ENCODE assay signal across 21 cellular contexts in the genomic region with DNA sequence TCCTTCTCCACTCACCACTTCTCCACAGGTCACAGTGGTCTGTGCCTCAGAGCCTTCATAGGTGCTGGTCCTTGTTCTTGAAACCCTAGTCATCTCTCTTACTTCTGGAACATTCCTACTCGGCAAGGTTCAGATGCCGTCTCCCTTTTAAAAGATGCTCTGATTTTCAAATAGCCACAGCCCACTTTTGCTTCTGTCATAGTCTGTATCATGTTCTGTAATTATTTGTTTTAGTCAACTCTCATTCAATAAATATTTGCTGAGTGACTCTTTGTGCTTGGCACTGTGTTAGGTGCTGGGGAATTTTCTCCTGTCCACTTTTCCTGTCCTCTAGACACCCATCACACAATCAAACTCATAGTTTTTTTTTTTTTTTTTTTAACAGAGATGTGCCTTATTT.
A peak's percentile ranks its signal among the peaks of the same experiment; 100 is the strongest.
DNase-seq lines count a peak whose midpoint lies in the region; TF ChIP-seq lines count a peak whose summit lies in the region.
"Had no signal": no experiment of that assay in that cellular context is flagged by ENCODE, and none has a peak within 500 bp of the region (broad histone marks: within the 10 kb centered on the region; RNA-seq: fewer than 3 reads in every experiment).

No MANE protein-coding gene starts in this region.

- H3K4me3 ChIP-seq in epithelial cell of esophagus (ENCODE audit: low read length) (no peak overlapping the region), trophoblast cell (ENCODE audit: low read depth, low read length) (no peak overlapping the region)
- H3K4me3 ChIP-seq: GM12878, heart right ventricle, left ventricle myocardium inferior, testis had no signal

- H3K79me1 ChIP-seq in trophoblast cell (ENCODE audit: low read length), result peaks cover 10% of the 10 kb centered on the region

- H3K9ac ChIP-seq in trophoblast cell (ENCODE audit: low read length), result no peak overlapping the region

- H3K9me3 ChIP-seq in trophoblast cell (ENCODE audit: insufficient read depth, low read depth, low read length), result no peaks in the 10 kb centered on the region
- H3K9me3 ChIP-seq: heart right ventricle, left ventricle myocardium inferior, testis had no signal

- H3K18ac ChIP-seq in trophoblast cell (ENCODE audit: low read length), result no peak overlapping the region

- no peak overlapping the region for H3K23ac ChIP-seq in trophoblast cell (ENCODE audit: low read length)

- H4K12ac ChIP-seq in trophoblast cell (ENCODE audit: low read depth, low read length), result no peak overlapping the region

- peak overlapping the region; percentile 25 for H2BK12ac ChIP-seq in trophoblast cell (ENCODE audit: low read length)

- no peak overlapping the region for H3K14ac ChIP-seq in trophoblast cell (ENCODE audit: low read length)

- no peak overlapping the region for H4K8ac ChIP-seq in trophoblast cell (ENCODE audit: low read depth, low read length)

- no peaks in the 10 kb centered on the region for H3K27me3 ChIP-seq in trophoblast cell (ENCODE audit: insufficient read depth, low read length)
- H3K27me3 ChIP-seq: heart right ventricle, testis had no signal

- no peak overlapping the region for H4K91ac ChIP-seq in trophoblast cell (ENCODE audit: low read depth, low read length)

- no peak overlapping the region for H2BK120ac ChIP-seq in trophoblast cell (ENCODE audit: insufficient read depth, low read length, poor library complexity)

- H3K36me3 ChIP-seq in trophoblast cell (ENCODE audit: control insufficient read depth in 1 of 2, insufficient read depth in 2 of 2, low read length in 2 of 2), result no peaks in the 10 kb centered on the region
- H3K36me3 ChIP-seq: heart right ventricle, left ventricle myocardium inferior had no signal

- H3K4ac ChIP-seq in trophoblast cell (ENCODE audit: low read depth, low read length), result no peak overlapping the region

- TF ChIP-seq CTCF in epithelial cell of esophagus (IDR thresholded peaks at IDR 0.05; ENCODE audit: insufficient read depth, low read depth, low read length, missing control alignments), result no peak

- no peak overlapping the region for H3K27ac ChIP-seq in trophoblast cell (ENCODE audit: low read depth, low read length)
- H3K27ac ChIP-seq: testis had no signal

- peak overlapping the region; percentile 34 for H2AK5ac ChIP-seq in trophoblast cell (ENCODE audit: low read length)

- WGBS in trophoblast cell (ENCODE audit: extremely low coverage, insufficient coverage, insufficient read length), result no CpG with 5 or more reads among the region's 2 CpGs

- H3K79me2 ChIP-seq in trophoblast cell (ENCODE audit: control insufficient read depth, insufficient read depth, low read length, poor library complexity), result no peaks in the 10 kb centered on the region

- no peak overlapping the region for H3K4me2 ChIP-seq in trophoblast cell (ENCODE audit: low read length)

- H2AFZ ChIP-seq in trophoblast cell (ENCODE audit: insufficient read depth, low read length, poor library complexity), result no peak overlapping the region

- peak; percentile 55 for DNase-seq in EL
- peak; percentile 3 for DNase-seq in NCI-H460 (ENCODE audit: extremely low read depth, low read depth)
- DNase-seq in epithelial cell of esophagus (ENCODE audit: low read depth), result peak; percentile 65
- no peak for DNase-seq in trophoblast cell
- DNase-seq in DMS114 treated with DMSO at 0.1 percent for 48 hours (lab: John Stamatoyannopoulos, UW; ENCODE audit: unreplicated experiment), result no peak
- DNase-seq in SHP77 treated with DMSO at 0.1 percent for 48 hours (lab: John Stamatoyannopoulos, UW), result no peak
- no peak for DNase-seq in NCI-H2196 treated with DMSO at 0.1 percent for 48 hours (lab: John Stamatoyannopoulos, UW; ENCODE audit: unreplicated experiment)
- DNase-seq: activated CD4-positive, alpha-beta T cell treated with anti-CD3 and anti-CD28 coated beads for 1 hour; activated CD8-positive, alpha-beta T cell treated with anti-CD3 and anti-CD28 coated beads, Interleukin-2, amount 10 ng/mL, durations not matched to agents 7 days and 5 days; AML-193; CD8-positive, alpha-beta memory T cell; central memory CD4-positive, alpha-beta T cell; DMS79; heart right ventricle; Kasumi-1; left ventricle myocardium inferior; NCI-H1105; NCI-H2029 treated with DMSO at 0.1 percent for 48 hours; posterior cingulate gyrus; testis had no signal

- peaks cover 17 to 19% of the 10 kb centered on the region in 2 experiments for H3K4me1 ChIP-seq in trophoblast cell (ENCODE audit: control insufficient read depth in 1 of 2, insufficient read depth in 2 of 2, low read length in 2 of 2)

- H2BK5ac ChIP-seq in trophoblast cell (ENCODE audit: low read depth, low read length, poor library complexity), result no peak overlapping the region

Comparison
In these comparisons a context has a peak if more than half of its experiments do, and no peak if none do; other contexts are left out.
1. DNase-seq: peak in EL (single experiment), NCI-H460 (single experiment) and epithelial cell of esophagus (single experiment); none in trophoblast cell (0 of 2), DMS114 treated with DMSO at 0.1 percent for 48 hours (single experiment), SHP77 treated with DMSO at 0.1 percent for 48 hours (single experiment) and NCI-H2196 treated with DMSO at 0.1 percent for 48 hours (single experiment).